ENCODE assay signal across 24 cellular contexts in the genomic region with DNA sequence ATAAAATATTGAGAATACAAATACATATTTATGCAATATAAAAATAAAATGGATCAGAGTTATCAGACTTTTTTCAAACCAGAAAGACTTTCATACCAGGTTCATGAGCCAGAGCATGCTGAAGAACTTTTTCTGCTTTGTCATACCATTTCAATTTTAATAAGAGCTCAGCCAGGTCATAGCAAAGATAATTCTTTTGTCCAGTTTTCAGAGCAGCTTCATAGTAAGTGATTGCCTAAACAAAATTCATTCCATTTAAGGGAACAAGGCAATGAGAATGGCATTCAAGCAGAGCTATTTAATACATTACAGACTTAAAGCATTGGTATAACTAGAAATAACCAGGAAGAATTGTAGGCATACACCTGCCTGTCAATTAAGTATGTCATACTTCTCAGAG. TPM values are rescaled to one million over a fixed set of nuclear protein-coding genes. Genes with fewer than 3 reads are reported as not detected.
A peak's percentile ranks its signal among the peaks of the same experiment; 100 is the strongest.
DNase-seq lines count a peak whose midpoint lies in the region; ATAC-seq and TF ChIP-seq lines count a peak whose summit lies in the region.
"Had no signal": no experiment of that assay in that cellular context is flagged by ENCODE, and none has a peak within 500 bp of the region (broad histone marks: within the 10 kb centered on the region; RNA-seq: fewer than 3 reads in every experiment).

No MANE protein-coding gene starts in this region.

- intact Hi-C loops in Right ventricle myocardium superior (cut with DNase I), result no loop called here

- no peak overlapping the region for H3K4me3 ChIP-seq in astrocyte of the spinal cord (ENCODE audit: low read depth, low read length)
- H3K4me3 ChIP-seq in fibroblast of pulmonary artery (replicated peaks; ENCODE audit: low read depth, low read length), result no peak overlapping the region
- H3K4me3 ChIP-seq: SK-N-MC, testis, vagina had no signal

- ATAC-seq in GM21723 (IDR thresholded peaks at IDR 0.05; ENCODE audit: unreplicated experiment), result no peak
- ATAC-seq in Right ventricle myocardium superior (ENCODE audit: poor library complexity), result no peak
- ATAC-seq: CD8-positive, alpha-beta T cell; left ventricle myocardium superior; naive thymus-derived CD8-positive, alpha-beta T cell; stimulated activated naive B cell treated with anti-CD40 and anti-IgM and Interleukin-4, amounts not matched to agents 10 μg/mL and 1 μg/mL and 100 μg/mL, for 72 hours had no signal

- peak; percentile 28 for DNase-seq in GM03348 (ENCODE audit: low spot score)
- peak; percentile 25 for DNase-seq in astrocyte of the spinal cord (ENCODE audit: low read depth, low spot score)
- peak; percentile 59 for DNase-seq in fibroblast of pulmonary artery (ENCODE audit: low read depth)
- DNase-seq in DMS 273 (lab: John Stamatoyannopoulos, UW; ENCODE audit: unreplicated experiment), result no peak
- DNase-seq in Right ventricle myocardium superior, result no peak
- DNase-seq in Kasumi-1 (lab: John Stamatoyannopoulos, UW), result no peak
- DNase-seq: activated CD4-positive, alpha-beta T cell treated with anti-CD3 and anti-CD28 coated beads for 48 hours; activated naive CD4-positive, alpha-beta T cell treated with anti-CD3 and anti-CD28 coated beads for 36 hours; activated T-cell treated with anti-CD3 and anti-CD28 coated beads, Interleukin-2, amount 50 U/mL, for 48 hours; AML-193; CD8-positive, alpha-beta T cell; H9; left ventricle myocardium superior; naive thymus-derived CD8-positive, alpha-beta T cell; NCI-H1092 treated with DMSO at 0.1 percent for 48 hours; NCI-H2029; NCI-H345; NCI-H748 treated with DMSO at 0.1 percent for 48 hours; stimulated activated CD4-positive, alpha-beta T cell treated with anti-CD3 and anti-CD28 coated beads, Interleukin-4, amount 100 ng/mL, for 24 hours; stimulated activated naive B cell treated with anti-CD40 and anti-IgM and Interleukin-4, amounts not matched to agents 10 μg/mL and 1 μg/mL and 100 μg/mL, for 72 hours; testis had no signal

- in situ Hi-C loops in astrocyte of the spinal cord (cut with HindIII; ENCODE audit: low sequenced_read_pairs), result no loop called here

- no peak for TF ChIP-seq CTCF in astrocyte of the spinal cord (IDR thresholded peaks at IDR 0.05; ENCODE audit: low read depth, low read length)
- TF ChIP-seq CTCF in fibroblast of pulmonary artery (IDR thresholded peaks at IDR 0.05; ENCODE audit: low read length, missing control alignments), result no peak

RNA-seq across cellular contexts. Expression of a gene that starts 42.3 kb away (rescaled TPM):
- 11.7 TPM for total RNA-seq in Right ventricle myocardium superior

Comparison
In these comparisons a context has a peak if more than half of its experiments do, and no peak if none do; other contexts are left out.
1. DNase-seq: peak in GM03348 (single experiment), astrocyte of the spinal cord (single experiment) and fibroblast of pulmonary artery (single experiment); none in DMS 273 (single experiment), Right ventricle myocardium superior (single experiment) and Kasumi-1 (0 of 2).